ENCODE assay signal across 19 cellular contexts in genomic region chr10:131018886-131019500, GRCh38.
"Had no signal": no experiment of that assay in that cellular context is flagged by ENCODE, and none has a peak within 500 bp of the region (broad histone marks: within the 10 kb centered on the region; RNA-seq: fewer than 3 reads in every experiment).

No MANE protein-coding gene starts in this region.

- H3K36me3 ChIP-seq: ovary, right atrium auricular region had no signal

- H3K4me1 Mint-ChIP-seq: natural killer cell had no signal

- H3K27ac Mint-ChIP-seq: dendritic cell treated with granulocyte-macrophage colony-stimulating factor and Interleukin-4, amounts not matched to agents 40 ng/mL and 50 ng/mL, for 4 days; effector memory CD8-positive, alpha-beta T cell; mesothelial cell of epicardium; natural killer cell had no signal

- H3K9me3 ChIP-seq: ovary, right atrium auricular region had no signal

- H3K4me3 ChIP-seq: ovary, right atrium auricular region had no signal

- DNase-seq: effector memory CD8-positive, alpha-beta T cell; erythroblast; foreskin melanocyte; hippocampal formation; kidney glomerular epithelial cell; mammary epithelial cell; natural killer cell; nucleus accumbens; ovary; small intestine; stimulated activated CD4-positive, alpha-beta T cell treated with anti-CD3 and anti-CD28 coated beads, Interleukin-2, amount 100 ng/mL, for 48 hours; stimulated activated naive CD4-positive, alpha-beta T cell treated with Interleukin-2 at 50 U/mL for 16 hours had no signal

- H3K9me3 Mint-ChIP-seq: dendritic cell treated with granulocyte-macrophage colony-stimulating factor and Interleukin-4, amounts not matched to agents 40 ng/mL and 50 ng/mL, for 4 days; mesothelial cell of epicardium; natural killer cell; neural crest cell had no signal

- H3K36me3 Mint-ChIP-seq: mesothelial cell of epicardium, natural killer cell had no signal

- H3K27me3 ChIP-seq: ovary, right atrium auricular region had no signal

- H3K27ac ChIP-seq: ovary, right atrium auricular region had no signal

- ATAC-seq: effector memory CD8-positive, alpha-beta T cell; natural killer cell had no signal

- H3K27me3 Mint-ChIP-seq: dendritic cell treated with granulocyte-macrophage colony-stimulating factor and Interleukin-4, amounts not matched to agents 40 ng/mL and 50 ng/mL, for 4 days; effector memory CD8-positive, alpha-beta T cell had no signal

- FAIRE-seq: colon, endothelial cell of umbilical vein, small intestine, urothelium cell line had no signal

- H3K4me3 Mint-ChIP-seq: dendritic cell treated with granulocyte-macrophage colony-stimulating factor and Interleukin-4, amounts not matched to agents 40 ng/mL and 50 ng/mL, for 4 days; effector memory CD8-positive, alpha-beta T cell; mesothelial cell of epicardium; natural killer cell; neural crest cell had no signal
